ENCODE assay signal across 8 cellular contexts in the genomic region with DNA sequence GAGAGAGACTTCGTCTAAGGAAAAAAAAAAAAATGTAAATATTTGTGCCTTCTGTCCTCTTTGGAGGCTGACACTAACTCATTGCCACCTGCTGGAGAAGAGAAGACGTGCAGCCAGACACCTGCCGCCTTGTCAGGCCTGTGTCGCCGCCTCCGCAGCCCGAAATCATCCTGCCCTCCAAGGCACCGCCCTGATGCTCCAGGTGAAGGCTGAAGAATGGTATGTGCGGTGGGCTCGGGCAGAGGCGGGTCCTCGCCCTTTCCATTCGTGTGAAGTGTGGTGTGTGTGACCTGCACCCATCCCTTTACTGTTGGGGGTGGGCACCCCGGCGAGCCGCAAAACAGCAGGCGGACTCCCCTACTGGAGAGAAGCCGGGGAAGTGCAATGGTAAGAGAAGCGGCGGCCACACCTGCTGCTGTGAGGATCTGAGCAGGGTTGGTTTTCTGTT.
DNase-seq lines count a peak whose midpoint lies in the region; ATAC-seq and TF ChIP-seq lines count a peak whose summit lies in the region.

No MANE protein-coding gene starts in this region.

- H3K9me2 ChIP-seq in OCI-LY7 (ENCODE audit: insufficient read depth, low read length) = no peaks in the 10 kb centered on the region

- POLR2A ChIA-PET in OCI-LY7 (lab: Charles Lee) = interaction anchor here (0.6 kb wide), 1 partner anchor 91 kb away, joined by 4 read pairs; no protein-coding TSS in a partner anchor

- H4K91ac ChIP-seq in neuronal stem cell (ENCODE audit: low read depth, low read length, poor library complexity) = no peak overlapping the region

- no peaks in the 10 kb centered on the region for H3K79me2 ChIP-seq in OCI-LY7 (ENCODE audit: insufficient read depth, low read depth, low read length)

- H2BK15ac ChIP-seq in neuronal stem cell (ENCODE audit: low read length) = no peak overlapping the region

- WGBS in neuronal stem cell (ENCODE audit: extremely low coverage in 2 of 2, insufficient read length in 2 of 2, insufficient replicate concordance in 1 of 2), 2 donors = no CpG with 5 or more reads among the region's 20 CpGs
- WGBS in suprapubic skin = 21% methylated on average over 10 of the region's 20 CpGs

- H3K4me2 ChIP-seq in OCI-LY7 (ENCODE audit: low read length) = peak overlapping the region; percentile 52
- peak overlapping the region; percentile 59 for H3K4me2 ChIP-seq in neuronal stem cell (ENCODE audit: insufficient read depth, low read length, poor library complexity, severe bottlenecking)

- no peaks in the 10 kb centered on the region for H3K36me3 ChIP-seq in OCI-LY7 (ENCODE audit: insufficient read depth, low read length)
- H3K36me3 ChIP-seq in neuronal stem cell (replicated peaks in 1 of 2; ENCODE audit: control insufficient read depth in 2 of 2, insufficient read depth in 2 of 2, low read length in 2 of 2) = no peaks in the 10 kb centered on the region
- no peaks in the 10 kb centered on the region for H3K36me3 ChIP-seq in suprapubic skin

- in situ Hi-C loops in GM13977 (cut with MboI; ENCODE audit: low pct_unique_long_range_greater_than_20kb, low sequenced_read_pairs, unreplicated experiment) = no loop called here

- H2BK120ac ChIP-seq in neuronal stem cell (ENCODE audit: low read depth, low read length) = no peak overlapping the region

- no peaks in the 10 kb centered on the region for H3K79me1 ChIP-seq in neuronal stem cell (ENCODE audit: low read depth, low read length)

- H2AFZ ChIP-seq in OCI-LY7 (ENCODE audit: low read length) (peak overlapping the region; percentile 60; the same call in 1 of the 2 replicates), neuronal stem cell (ENCODE audit: low read length) (peak overlapping the region; percentile 66)

- peak; percentile 73 for DNase-seq in GM13977 (ENCODE audit: low spot score)
- DNase-seq in OCI-LY7 (ENCODE audit: low spot score) = peak; percentile 86
- peak; percentile 37 for DNase-seq in activated T-helper 1 cell treated with Interleukin-2 at 50 U/mL for 16 hours (ENCODE audit: low read depth)
- peak; percentile 47 for DNase-seq in fibroblast of peridontal ligament (ENCODE audit: extremely low read depth)
- peak; percentile 58 for DNase-seq in neuronal stem cell (ENCODE audit: low spot score)
- peak in 1 of 2 donors; percentile 80 for DNase-seq in suprapubic skin (ENCODE audit: low spot score in 2 of 2)
- no peak for DNase-seq in GDM1 (lab: John Stamatoyannopoulos, UW)

- BruUV-seq in OCI-LY7 (replicated peaks; lab: Mats Ljungman, UMichigan) = no TSS peak

- no peak overlapping the region for H3K4ac ChIP-seq in neuronal stem cell (ENCODE audit: low read length)

- H3K14ac ChIP-seq in neuronal stem cell (ENCODE audit: low read length) = no peak overlapping the region

- intact Hi-C loops in OCI-LY7 (cut with micrococcal nuclease; ENCODE audit: unreplicated experiment) = loop anchor here (1.0 kb wide), 1 partner anchor 99 kb away; no protein-coding TSS in a partner anchor

- no peak overlapping the region for H3K18ac ChIP-seq in neuronal stem cell (ENCODE audit: low read length)

- no peak overlapping the region for H4K8ac ChIP-seq in neuronal stem cell (ENCODE audit: low read depth, low read length)

- H3K4me1 ChIP-seq in OCI-LY7 (ENCODE audit: insufficient read depth, low read length, poor library complexity, severe bottlenecking) (no peaks in the 10 kb centered on the region), neuronal stem cell (ENCODE audit: control insufficient read depth in 2 of 2, insufficient read depth in 1 of 2, low read depth in 1 of 2, low read length in 2 of 2) (peaks cover 0 to 3% of the 10 kb centered on the region in 2 donors), suprapubic skin (no peaks in the 10 kb centered on the region)

- H2BK12ac ChIP-seq in neuronal stem cell (ENCODE audit: low read length) = no peak overlapping the region

- peak; percentile 74 for TF ChIP-seq CTCF in GM13977 (IDR thresholded peaks at IDR 0.05; ENCODE audit: extremely low read depth, insufficient read depth, missing control alignments)
- TF ChIP-seq CTCF in OCI-LY7 (conservative IDR thresholded peaks at IDR 0.05; ENCODE audit: low read length) = peak; percentile 78
- peak; percentile 27 to 56 for TF ChIP-seq CTCF in suprapubic skin (IDR thresholded peaks at IDR 0.05)

- no peak overlapping the region for H2BK5ac ChIP-seq in neuronal stem cell (ENCODE audit: low read length)

- H3K9me3 ChIP-seq in OCI-LY7 (ENCODE audit: low read length) = no peaks in the 10 kb centered on the region
- H3K9me3 ChIP-seq in neuronal stem cell (replicated peaks in 1 of 2; ENCODE audit: control insufficient read depth in 2 of 2, insufficient read depth in 1 of 2, low read depth in 1 of 2, low read length in 2 of 2) = no peaks in the 10 kb centered on the region
- no peaks in the 10 kb centered on the region for H3K9me3 ChIP-seq in suprapubic skin

- no peak overlapping the region for H3K9ac ChIP-seq in neuronal stem cell (ENCODE audit: low read depth, low read length, poor library complexity)

- peak overlapping the region; percentile 37 for H3K4me3 ChIP-seq in OCI-LY7 (ENCODE audit: low read depth, low read length, poor library complexity, severe bottlenecking)
- peak overlapping the region in 1 of 2 donors; percentile 51 for H3K4me3 ChIP-seq in neuronal stem cell (ENCODE audit: low read length in 2 of 2)
- no peak overlapping the region for H3K4me3 ChIP-seq in suprapubic skin

- H3K27ac ChIP-seq in OCI-LY7 (ENCODE audit: low read depth, low read length, poor library complexity, severe bottlenecking) (no peak overlapping the region), neuronal stem cell (replicated peaks; ENCODE audit: low read length) (no peak overlapping the region), suprapubic skin (no peak overlapping the region)

- no peak for TF ChIP-seq EP300 in suprapubic skin (IDR thresholded peaks at IDR 0.05)

- peak; percentile 74 for ATAC-seq in HG03159 (IDR thresholded peaks at IDR 0.05; ENCODE audit: unreplicated experiment)

- peaks cover 0 to 2% (median 0%) of the 10 kb centered on the region in 3 experiments for H3K27me3 ChIP-seq in neuronal stem cell (ENCODE audit: control insufficient read depth in 3 of 3, insufficient read depth in 3 of 3, low read depth in 1 of 3, low read length in 3 of 3)
- peaks cover 9% of the 10 kb centered on the region for H3K27me3 ChIP-seq in suprapubic skin

- no peak overlapping the region for H2AK5ac ChIP-seq in neuronal stem cell (ENCODE audit: low read depth, low read length)

- H3K23ac ChIP-seq in neuronal stem cell (ENCODE audit: low read depth, low read length, poor library complexity) = no peak overlapping the region

- H4K20me1 ChIP-seq in OCI-LY7 (ENCODE audit: insufficient read depth, low read length) = no peaks in the 10 kb centered on the region

- TF ChIP-seq POLR2A in suprapubic skin (IDR thresholded peaks at IDR 0.05) = no peak

- CTCF ChIA-PET in OCI-LY7 (lab: Charles Lee; ENCODE audit: unreplicated experiment) = no interaction called here
